30 cellular contexts compared by ENCODE assay signal in the genomic region with DNA sequence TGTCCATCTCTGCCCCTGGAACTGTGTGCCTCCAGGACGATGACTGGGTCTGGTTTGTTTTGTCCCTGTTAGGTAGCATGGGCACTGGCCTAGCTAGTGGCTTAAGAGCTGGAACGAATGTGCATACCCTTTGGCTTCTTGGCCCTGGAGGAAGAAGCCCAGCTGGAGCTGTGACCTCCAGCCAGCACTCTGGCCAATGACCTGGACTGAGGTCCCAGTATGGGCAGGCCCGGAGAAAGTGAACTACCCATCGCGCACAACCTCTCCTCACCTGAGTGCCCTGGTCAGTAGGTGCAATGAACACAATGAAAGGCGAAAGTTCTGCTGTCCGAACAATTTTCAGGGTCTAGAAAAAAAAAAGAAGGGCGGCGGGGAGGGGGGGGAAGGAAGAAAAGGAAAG. TPM values are rescaled to one million over a fixed set of nuclear protein-coding genes. Genes with fewer than 3 reads are reported as not detected.
A peak's percentile ranks its signal among the peaks of the same experiment; 100 is the strongest.
DNase-seq lines count a peak whose midpoint lies in the region; ATAC-seq, FAIRE-seq and TF ChIP-seq lines count a peak whose summit lies in the region.
"Had no signal": no experiment of that assay in that cellular context is flagged by ENCODE, and none has a peak within 500 bp of the region (broad histone marks: within the 10 kb centered on the region; RNA-seq: fewer than 3 reads in every experiment).

No MANE protein-coding gene starts in this region.

- ATAC-seq in A549 (peak; percentile 7 to 20; a peak in 3 of 6 replicates), left lobe of liver (peak; percentile 92), right lobe of liver (peak; percentile 24 to 83 (median 54)), GM21619 (IDR thresholded peaks at IDR 0.05; ENCODE audit: unreplicated experiment) (no peak)
- ATAC-seq: GM12878 had no signal

- WGBS in A549 (ENCODE audit: missing lambda C conversion rate) = 95% methylated on average over 9 of the region's 9 CpGs
- WGBS in right lobe of liver (ENCODE audit: insufficient coverage, low coverage, low lambda C conversion rate, missing lambda C conversion rate) = 49% methylated on average over 6 of the region's 9 CpGs

- intact Hi-C loops in right lobe of liver (cut with DNase I) = no loop called here

- DNase-seq in A549 (ENCODE audit: low read depth in 1 of 2, low spot score in 1 of 2) = no peak
- peak; percentile 51 for DNase-seq in left lobe of liver (ENCODE audit: low spot score)
- DNase-seq in right lobe of liver = peak in 2 of 3 donors; percentile 56 to 61
- DNase-seq in NCI-H2227 treated with DMSO at 0.1 percent for 48 hours (lab: John Stamatoyannopoulos, UW) = no peak
- DNase-seq: ACHN; BE2C; C1 segment of cervical spinal cord; CD4-positive, alpha-beta memory T cell; CD4-positive, CD25-positive, alpha-beta regulatory T cell; CD8-positive, alpha-beta memory T cell; COR-L47; DMS 273 treated with DMSO at 0.1 percent for 48 hours; DMS153; DMS53; DMS79; DND-41; EL; GDM1 had no signal

- H3K4me2 ChIP-seq in A549 = no peak overlapping the region
- H3K4me2 ChIP-seq: BLaER1 had no signal

- H3K27ac ChIP-seq in A549 (no peak overlapping the region), right lobe of liver (no peak overlapping the region)
- H3K27ac ChIP-seq: 22Rv1, BLaER1 had no signal

- no peak for FAIRE-seq in A549 (lab: Jason Lieb, UNC)
- FAIRE-seq: GM12878, GM12892, GM18507 had no signal

- H3K9me3 ChIP-seq in A549 = no peaks in the 10 kb centered on the region
- no peaks in the 10 kb centered on the region for H3K9me3 ChIP-seq in right lobe of liver
- H3K9me3 ChIP-seq: BE2C, BLaER1 had no signal

- TF ChIP-seq EP300 in A549 (IDR thresholded peaks at IDR 0.05) = no peak

- no peaks in the 10 kb centered on the region for H3K4me1 ChIP-seq in A549
- no peaks in the 10 kb centered on the region for H3K4me1 ChIP-seq in right lobe of liver
- H3K4me1 ChIP-seq: BE2C had no signal

- POLR2A ChIA-PET in A549 (lab: Yijun Ruan, JAX) = no interaction called here

- H3K36me3 ChIP-seq in right lobe of liver = peaks cover 0 to 8% (median 1%) of the 10 kb centered on the region in 4 donors

- TF ChIP-seq RAD21 in A549 (conservative IDR thresholded peaks at IDR 0.05 in 1 of 2, IDR thresholded peaks at IDR 0.05 in 1 of 2) = no peak

- CTCF ChIA-PET in A549 (lab: Yijun Ruan, JAX) = no interaction called here

- no peaks in the 10 kb centered on the region for H3K27me3 ChIP-seq in right lobe of liver
- H3K27me3 ChIP-seq: BE2C had no signal

- TF ChIP-seq POLR2A in A549 (IDR thresholded peaks at IDR 0.05; ENCODE audit: low read length) = no peak
- no peak for TF ChIP-seq POLR2A in right lobe of liver (IDR thresholded peaks at IDR 0.05)

- no peak overlapping the region for H3K4me3 ChIP-seq in A549
- H3K4me3 ChIP-seq in right lobe of liver = no peak overlapping the region
- H3K4me3 ChIP-seq: BLaER1, GM12878 had no signal

- no peak for TF ChIP-seq CTCF in A549 (IDR thresholded peaks at IDR 0.05)
- no peak for TF ChIP-seq CTCF in right lobe of liver (IDR thresholded peaks at IDR 0.05)

TF ChIP-seq in A549, 52 proteins besides CTCF, POLR2A, EP300 and RAD21:
- no peak for TF ChIP-seq HOXA7 (CRISPR knock-in tag; IDR thresholded peaks at IDR 0.05)

RNA-seq across cellular contexts. Expression of a gene that starts 18.3 kb away (rescaled TPM):
- polyA plus RNA-seq in A549 (2011; rRNA removed) = 137 and 209 TPM in 2 replicates
- 88.4 and 101 TPM in 2 replicates for polyA plus RNA-seq in A549 (2012; cell fraction: cytosol; rRNA removed)
- polyA plus RNA-seq in A549 (2012; cell fraction: nucleus; rRNA removed) = 65.4 and 111 TPM in 2 replicates
- polyA plus RNA-seq in A549 (2017; fragmentation: RNase III; extraction: RNeasy Plus Mini Kit Qiagen cat#74134 plus additional on column Dnase treatment) = 165 to 190 TPM (median 166 TPM) in 3 replicates
- 113 and 122 TPM in 2 replicates for polyA minus RNA-seq in A549 (2011; rRNA and poly(A)+ RNA removed)
- 9.6 TPM for total RNA-seq in left lobe of liver
- total RNA-seq in right lobe of liver = 10 to 100 TPM in 5 of 6 experiments, 1 to 10 TPM in 1; 9.7 to 21.2 (median 17.7) TPM

RNA-seq across cellular contexts. Expression of a gene that starts 24.3 kb away (rescaled TPM):
- 10.7 and 11.2 TPM in 2 replicates for polyA plus RNA-seq in A549 (2011; rRNA removed)
- polyA plus RNA-seq in A549 (2012; cell fraction: cytosol; rRNA removed) = 9.6 and 10.7 TPM in 2 replicates
- 14.9 and 15.8 TPM in 2 replicates for polyA plus RNA-seq in A549 (2012; cell fraction: nucleus; rRNA removed)
- polyA plus RNA-seq in A549 (2017; fragmentation: RNase III; extraction: RNeasy Plus Mini Kit Qiagen cat#74134 plus additional on column Dnase treatment) = 13.8 to 15.1 TPM (median 14.3 TPM) in 3 replicates
- polyA minus RNA-seq in A549 (2011; rRNA and poly(A)+ RNA removed) = 8.6 and 11.1 TPM in 2 replicates
- 22.9 TPM for total RNA-seq in left lobe of liver
- 10 to 100 TPM; 20.2 to 51.7 (median 32.5) TPM for total RNA-seq in right lobe of liver

RNA-seq across cellular contexts. Expression of a gene that starts 30.1 kb away (rescaled TPM):
- polyA plus RNA-seq in A549 (2011; rRNA removed) = 0.39 and 0.56 TPM in 2 replicates
- polyA plus RNA-seq in A549 (2012; cell fraction: cytosol; rRNA removed) = 0.12 and 0.19 TPM in 2 replicates
- polyA plus RNA-seq in A549 (2012; cell fraction: nucleus; rRNA removed) = 0.56 and 0.72 TPM in 2 replicates
- polyA plus RNA-seq in A549 (2017; fragmentation: RNase III; extraction: RNeasy Plus Mini Kit Qiagen cat#74134 plus additional on column Dnase treatment) = 0.13 to 0.21 TPM (median 0.15 TPM) in 3 replicates
- 0.58 and 0.99 TPM in 2 replicates for polyA minus RNA-seq in A549 (2011; rRNA and poly(A)+ RNA removed)
- 0.73 TPM for total RNA-seq in left lobe of liver
- 1 to 10 TPM in 3 of 6 experiments, under 1 TPM in 3; 0.64 to 1.7 (median 1.1) TPM for total RNA-seq in right lobe of liver
- total RNA-seq: G401 had no signal

RNA-seq across cellular contexts. Expression of a gene that starts 53.5 kb away (rescaled TPM):
- not detected in 2 replicates for polyA plus RNA-seq in A549 (2011; rRNA removed)
- polyA plus RNA-seq in A549 (2012; cell fraction: cytosol; rRNA removed) = not detected in 2 replicates
- not detected in 2 replicates for polyA plus RNA-seq in A549 (2012; cell fraction: nucleus; rRNA removed)
- not detected in 3 replicates for polyA plus RNA-seq in A549 (2017; fragmentation: RNase III; extraction: RNeasy Plus Mini Kit Qiagen cat#74134 plus additional on column Dnase treatment)
- polyA minus RNA-seq in A549 (2011; rRNA and poly(A)+ RNA removed) = not detected in 2 replicates
- not detected for total RNA-seq in left lobe of liver
- not detected for total RNA-seq in right lobe of liver
- total RNA-seq: A172; A673; CD4-positive, alpha-beta memory T cell; CD4-positive, CD25-positive, alpha-beta regulatory T cell; CD8-positive, alpha-beta memory T cell; Daoy; G401; GM12878 had no signal
- polyA plus RNA-seq: AG04450; CD14-positive monocyte; CD4-positive, alpha-beta memory T cell; CD4-positive, CD25-positive, alpha-beta regulatory T cell; CD8-positive, alpha-beta memory T cell; GM12878 had no signal

Comparison
In these comparisons a context has a peak if more than half of its experiments do, and no peak if none do; other contexts are left out.
1. DNase-seq: peak in left lobe of liver (single experiment) and right lobe of liver (2 of 3); none in A549 (0 of 2) and NCI-H2227 treated with DMSO at 0.1 percent for 48 hours (single experiment).